Comparison of ENCODE assay signal across 9 cellular contexts in the genomic region with DNA sequence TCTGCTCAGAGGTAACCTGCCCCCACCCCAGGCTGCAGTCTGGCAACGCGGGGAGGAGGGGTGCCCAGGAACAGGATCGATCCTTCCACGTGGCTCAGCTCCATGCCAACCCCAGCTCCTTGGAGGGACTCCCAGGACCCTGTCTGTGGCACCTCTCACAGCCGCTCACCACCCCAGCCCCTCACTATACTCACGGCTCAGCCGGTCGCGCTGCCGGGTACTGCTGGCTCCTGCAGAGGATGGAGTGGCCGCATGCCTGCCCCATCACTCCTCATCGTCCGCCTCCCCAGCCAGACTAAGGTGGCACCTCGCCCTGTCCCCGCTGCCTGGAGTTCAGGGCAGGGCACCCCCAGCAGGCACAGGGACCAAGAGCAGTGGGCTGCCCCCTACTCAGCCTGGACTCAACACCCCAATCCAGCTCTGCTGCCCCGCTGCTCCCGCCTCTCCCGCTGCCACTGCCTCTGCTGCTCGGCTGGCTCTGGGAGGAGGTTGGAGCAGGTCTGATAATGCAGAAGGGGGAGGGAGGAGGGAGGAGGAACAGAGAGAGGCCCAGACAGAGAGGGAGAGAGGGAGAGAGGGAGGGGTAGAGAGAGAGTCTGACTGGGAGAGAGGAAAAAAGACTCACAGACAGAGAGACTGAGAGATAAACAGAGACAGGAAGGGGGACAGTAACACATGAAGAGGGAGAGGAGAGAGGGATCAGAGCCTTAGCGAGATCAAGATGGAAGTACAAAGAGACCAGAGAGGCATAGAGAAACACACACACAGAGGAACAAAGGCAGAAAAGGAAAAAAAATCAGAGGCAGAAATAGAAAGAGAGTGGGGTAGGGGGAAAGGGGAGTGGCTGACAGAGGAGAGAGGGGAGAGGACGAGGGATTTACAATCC. TPM values are rescaled to one million over a fixed set of nuclear protein-coding genes. Genes with fewer than 3 reads are reported as not detected.
DNase-seq lines count a peak whose midpoint lies in the region; ATAC-seq and TF ChIP-seq lines count a peak whose summit lies in the region.
"Had no signal": no experiment of that assay in that cellular context is flagged by ENCODE, and none has a peak within 500 bp of the region (broad histone marks: within the 10 kb centered on the region; RNA-seq: fewer than 3 reads in every experiment).

A gene (minus strand): TSS at position 480 of the 886 bp plus-strand sequence. CDS start 215 bp downstream, at position 265.

- ATAC-seq in HG03520 (IDR thresholded peaks at IDR 0.05; ENCODE audit: unreplicated experiment) (no peak), HG02885 (IDR thresholded peaks at IDR 0.05; ENCODE audit: poor library complexity, unreplicated experiment) (no peak)

- peaks cover 77% of the 10 kb centered on the region for H3K27me3 Mint-ChIP-seq in activated CD4-positive, alpha-beta T cell treated with anti-CD3 and anti-CD28 coated beads, Interleukin-2, amount 10 ng/mL, durations not matched to agents 24 days and 14 days

- H3K27ac Mint-ChIP-seq in activated CD4-positive, alpha-beta T cell treated with anti-CD3 and anti-CD28 coated beads, Interleukin-2, amount 10 ng/mL, durations not matched to agents 24 days and 14 days: no peak within 1 kb of the TSS

- H3K4me3 Mint-ChIP-seq in activated CD4-positive, alpha-beta T cell treated with anti-CD3 and anti-CD28 coated beads, Interleukin-2, amount 10 ng/mL, durations not matched to agents 24 days and 14 days: no peak within 1 kb of the TSS

- H3K9ac ChIP-seq in HUES64 (ENCODE audit: low read depth, low read length): no peak within 1 kb of the TSS
- H3K9ac ChIP-seq in iPS-15b (ENCODE audit: low read depth, low read length): no peak within 1 kb of the TSS
- H3K9ac ChIP-seq in skeletal muscle tissue (ENCODE audit: low read depth in 1 of 3, low read length in 3 of 3): no peak within 1 kb of the TSS

- no peaks in the 10 kb centered on the region for H3K9me3 Mint-ChIP-seq in activated CD4-positive, alpha-beta T cell treated with anti-CD3 and anti-CD28 coated beads, Interleukin-2, amount 10 ng/mL, durations not matched to agents 24 days and 14 days

- H3K4me1 ChIP-seq in HUES64 (ENCODE audit: insufficient read depth, low read length) (peaks cover 31% of the 10 kb centered on the region), iPS-15b (ENCODE audit: control insufficient read depth, insufficient read depth, low read length) (peaks cover 4% of the 10 kb centered on the region), skeletal muscle tissue (ENCODE audit: control insufficient read depth in 3 of 3, insufficient read depth in 3 of 3, low read length in 3 of 3) (no peaks in the 10 kb centered on the region)

- DNase-seq in WERI-Rb-1 (peak; percentile 82), MG63 (no peak)
- DNase-seq in activated CD4-positive, alpha-beta T cell treated with anti-CD3 and anti-CD28 coated beads, Interleukin-2, amount 10 ng/mL, durations not matched to agents 24 days and 14 days: no peak
- DNase-seq: amniotic stem cell had no signal

- no peaks in the 10 kb centered on the region for H3K36me3 ChIP-seq in HUES64 (ENCODE audit: insufficient read depth, low read length)
- H3K36me3 ChIP-seq in WERI-Rb-1: no peaks in the 10 kb centered on the region
- no peaks in the 10 kb centered on the region for H3K36me3 ChIP-seq in iPS-15b (ENCODE audit: control insufficient read depth, insufficient read depth, low read length)
- H3K36me3 ChIP-seq in skeletal muscle tissue (ENCODE audit: control insufficient read depth in 3 of 3, insufficient read depth in 3 of 3, low read length in 3 of 3): no peaks in the 10 kb centered on the region
- no peaks in the 10 kb centered on the region for H3K36me3 ChIP-seq in MG63

- H3K4me3 ChIP-seq in HUES64 (ENCODE audit: low read length) (peak within 1 kb of the TSS; percentile 41), WERI-Rb-1 (ENCODE audit: low read depth, low read length) (peak within 1 kb of the TSS; percentile 48), iPS-15b (ENCODE audit: low read depth, low read length) (peak within 1 kb of the TSS; percentile 49), skeletal muscle tissue (ENCODE audit: low read length in 3 of 3) (no peak within 1 kb of the TSS), MG63 (no peak within 1 kb of the TSS)

- 13% methylated on average over 21 of the region's 21 CpGs for WGBS in HUES64

- TF ChIP-seq CTCF in WERI-Rb-1 (IDR thresholded peaks at IDR 0.05; ENCODE audit: low read depth, low read length): no peak

- peaks cover 59% of the 10 kb centered on the region for H3K27me3 ChIP-seq in HUES64 (ENCODE audit: insufficient read depth, low read length)
- H3K27me3 ChIP-seq in WERI-Rb-1 (ENCODE audit: insufficient read depth, low read depth, severe bottlenecking): no peaks in the 10 kb centered on the region
- H3K27me3 ChIP-seq in iPS-15b (ENCODE audit: control insufficient read depth, insufficient read depth, low read length): peaks cover 59% of the 10 kb centered on the region
- peaks cover 60 to 68% (median 68%) of the 10 kb centered on the region in 3 donors for H3K27me3 ChIP-seq in skeletal muscle tissue (ENCODE audit: control insufficient read depth in 3 of 3, insufficient read depth in 3 of 3, low read length in 3 of 3)
- peaks cover 49% of the 10 kb centered on the region for H3K27me3 ChIP-seq in MG63

- H3K9me3 ChIP-seq in HUES64 (ENCODE audit: insufficient read depth, low read depth, low read length): no peaks in the 10 kb centered on the region
- H3K9me3 ChIP-seq in WERI-Rb-1 (ENCODE audit: severe bottlenecking): no peaks in the 10 kb centered on the region
- no peaks in the 10 kb centered on the region for H3K9me3 ChIP-seq in iPS-15b (ENCODE audit: control insufficient read depth, insufficient read depth, low read length)
- H3K9me3 ChIP-seq in skeletal muscle tissue (ENCODE audit: control insufficient read depth in 3 of 3, low read length in 3 of 3): no peaks in the 10 kb centered on the region
- no peaks in the 10 kb centered on the region for H3K9me3 ChIP-seq in MG63

- no peaks in the 10 kb centered on the region for H3K36me3 Mint-ChIP-seq in activated CD4-positive, alpha-beta T cell treated with anti-CD3 and anti-CD28 coated beads, Interleukin-2, amount 10 ng/mL, durations not matched to agents 24 days and 14 days (ENCODE audit: low read depth)

- intact Hi-C loops in activated CD4-positive, alpha-beta T cell treated with anti-CD3 and anti-CD28 coated beads, Interleukin-2, amount 10 ng/mL, durations not matched to agents 24 days and 14 days (cut with micrococcal nuclease): no loop called here

- H3K27ac ChIP-seq in HUES64 (ENCODE audit: low read depth, low read length) (no peak within 1 kb of the TSS), WERI-Rb-1 (peak within 1 kb of the TSS; percentile 49), skeletal muscle tissue (ENCODE audit: low read depth, low read length) (no peak within 1 kb of the TSS)

- peaks cover 15% of the 10 kb centered on the region for H3K4me1 Mint-ChIP-seq in activated CD4-positive, alpha-beta T cell treated with anti-CD3 and anti-CD28 coated beads, Interleukin-2, amount 10 ng/mL, durations not matched to agents 24 days and 14 days

RNA-seq across cellular contexts. Expression of the gene that starts here (rescaled TPM):
- polyA plus RNA-seq in HUES64 (2013, experiment 1 of 2): 2.4 TPM
- 4.8 TPM for polyA plus RNA-seq in HUES64 (2013, experiment 2 of 2)
- 12.0 TPM for total RNA-seq in skeletal muscle tissue
- total RNA-seq in MG63 (2014; rRNA removed; shearing (Covaris generic); ENCODE audit: low replicate concordance): not detected in 2 replicates
- 0.33 and 0.43 TPM in 2 replicates for total RNA-seq in activated CD4-positive, alpha-beta T cell treated with anti-CD3 and anti-CD28 coated beads, Interleukin-2, amount 10 ng/mL, durations not matched to agents 24 days and 14 days

Comparison
In these comparisons a context has a peak if more than half of its experiments do, and no peak if none do; other contexts are left out.
1. H3K4me3 ChIP-seq: peak in HUES64 (single experiment), WERI-Rb-1 (single experiment) and iPS-15b (single experiment); none in skeletal muscle tissue (0 of 3) and MG63 (single experiment).